Comparison of ENCODE assay signal across 1 cellular context in genomic region chr2:238820197-238820596, GRCh38.
TF ChIP-seq lines count a peak whose summit lies in the region.

No MANE protein-coding gene starts in this region.

TF ChIP-seq in K562, 482 proteins besides CTCF, POLR2A, EP300 and RAD21 (continued from another document):
- TF ChIP-seq CUX1 (CRISPR knock-in tag; IDR thresholded peaks at IDR 0.05) (no peak), KAT7 (CRISPR knock-in tag; IDR thresholded peaks at IDR 0.05; ENCODE audit: borderline replicate concordance) (no peak), SMARCE1 (IDR thresholded peaks at IDR 0.05) (no peak), HNRNPH1 (optimal IDR thresholded peaks at IDR 0.05; ENCODE audit: low read depth, low read length) (no peak), CHD7 (IDR thresholded peaks at IDR 0.05; ENCODE audit: low read depth, low read length) (no peak)
